Comparison of ENCODE assay signal across 8 cellular contexts in genomic region chr9:37121881-37122280, GRCh38. TPM values are rescaled to one million over a fixed set of nuclear protein-coding genes. Genes with fewer than 3 reads are reported as not detected.
A peak's percentile ranks its signal among the peaks of the same experiment; 100 is the strongest.
DNase-seq lines count a peak whose midpoint lies in the region; ATAC-seq and TF ChIP-seq lines count a peak whose summit lies in the region.
"Had no signal": no experiment of that assay in that cellular context is flagged by ENCODE, and none has a peak within 500 bp of the region (broad histone marks: within the 10 kb centered on the region; RNA-seq: fewer than 3 reads in every experiment).

No MANE protein-coding gene starts in this region.

- no peak for TF ChIP-seq CTCF in GM12864 (IDR thresholded peaks at IDR 0.05; ENCODE audit: low read depth, low read length, missing control alignments)
- TF ChIP-seq CTCF in PC-9 (conservative IDR thresholded peaks at IDR 0.05): no peak
- TF ChIP-seq CTCF in osteoblast (IDR thresholded peaks at IDR 0.05; ENCODE audit: extremely low read depth, low read depth, low read length): no peak

- H3K9me3 ChIP-seq in PC-9 (ENCODE audit: insufficient read depth, low read depth): peaks cover 3% of the 10 kb centered on the region; the same call in 1 of the 2 replicates
- H3K9me3 ChIP-seq in ectodermal cell (ENCODE audit: control insufficient read depth, low read length): no peaks in the 10 kb centered on the region
- H3K9me3 ChIP-seq in osteoblast (ENCODE audit: low read depth, low read length): peaks cover 4% of the 10 kb centered on the region

- H3K4me3 ChIP-seq in GM12864 (ENCODE audit: low read depth, low read length): peak overlapping the region; percentile 96
- H3K4me3 ChIP-seq in PC-9: peak overlapping the region; percentile 92
- H3K4me3 ChIP-seq in ectodermal cell (ENCODE audit: insufficient read depth, low read depth, low read length): peak overlapping the region; percentile 72
- peak overlapping the region; percentile 98 for H3K4me3 ChIP-seq in osteoblast (ENCODE audit: insufficient read depth, low read length)

- no peak for ATAC-seq in HG03039 (IDR thresholded peaks at IDR 0.05; ENCODE audit: unreplicated experiment)

- no peak for DNase-seq in GM12864 (ENCODE audit: low read depth)
- DNase-seq in PC-9: no peak
- peak; percentile 34 for DNase-seq in osteoblast (ENCODE audit: insufficient read length, low spot score, missing footprints)
- DNase-seq in HuH-7 (ENCODE audit: low spot score): no peak
- no peak for DNase-seq in NK-92 (lab: John Stamatoyannopoulos, UW; ENCODE audit: unreplicated experiment)
- DNase-seq: NCI-H2107 had no signal

- H3K79me2 ChIP-seq in PC-9 (ENCODE audit: low read depth) (peaks cover 50% of the 10 kb centered on the region), osteoblast (ENCODE audit: insufficient read depth, low read length) (peaks cover 62% of the 10 kb centered on the region)

- H3K4me2 ChIP-seq in PC-9 (peak overlapping the region; percentile 82), osteoblast (ENCODE audit: insufficient read depth, low read length) (peak overlapping the region; percentile 95)

- H4K20me1 ChIP-seq in PC-9 (ENCODE audit: insufficient read depth) (peaks cover 4% of the 10 kb centered on the region; the same call in 1 of the 2 replicates), osteoblast (ENCODE audit: insufficient read depth, low read length) (peaks cover 29% of the 10 kb centered on the region)

- CTCF ChIA-PET in PC-9 (lab: Charles Lee): no interaction called here

- H3K4me1 ChIP-seq in PC-9 (replicated peaks; ENCODE audit: insufficient read depth) (0 out of 2 replicates have a peak, but pooled peaks cover 12% of the 10 kb centered on the region), ectodermal cell (ENCODE audit: control insufficient read depth, insufficient read depth, low read length) (no peaks in the 10 kb centered on the region), osteoblast (ENCODE audit: insufficient read depth, low read length) (peaks cover 13% of the 10 kb centered on the region)

- H3K9me2 ChIP-seq in PC-9 (ENCODE audit: insufficient read depth): no peaks in the 10 kb centered on the region

- WGBS in ectodermal cell, 2 experiments: 83 to 95% methylated on average over 4 of the region's 4 CpGs

- H3K36me3 ChIP-seq in PC-9 (ENCODE audit: low read depth) (no peaks in the 10 kb centered on the region), ectodermal cell (ENCODE audit: control insufficient read depth, insufficient read depth, low read length) (peaks cover 4% of the 10 kb centered on the region), osteoblast (ENCODE audit: insufficient read depth, low read length) (peaks cover 5% of the 10 kb centered on the region)

- H3K27ac ChIP-seq in PC-9 (no peak overlapping the region), ectodermal cell (ENCODE audit: insufficient read depth, low read depth, low read length, poor library complexity, severe bottlenecking) (no peak overlapping the region), osteoblast (ENCODE audit: low read depth, low read length) (peak overlapping the region; percentile 46)

- BruUV-seq in PC-9 (replicated peaks; lab: Mats Ljungman, UMichigan): no TSS peak

- H2AFZ ChIP-seq in PC-9: no peak overlapping the region
- peak overlapping the region; percentile 21 for H2AFZ ChIP-seq in osteoblast (ENCODE audit: low read length)

- intact Hi-C loops in PC-9 (cut with micrococcal nuclease; ENCODE audit: unreplicated experiment): loop anchor here (5.0 kb wide), 2 partner anchors 40 to 125 kb away; no protein-coding TSS in a partner anchor

- POLR2A ChIA-PET in PC-9 (lab: Charles Lee; ENCODE audit: unreplicated experiment): no interaction called here

- H3K27me3 ChIP-seq in PC-9 (ENCODE audit: insufficient read depth, low read depth): no peaks in the 10 kb centered on the region
- H3K27me3 ChIP-seq in ectodermal cell (ENCODE audit: control insufficient read depth, insufficient read depth, low read length, poor library complexity, severe bottlenecking): no peaks in the 10 kb centered on the region
- no peaks in the 10 kb centered on the region for H3K27me3 ChIP-seq in osteoblast (ENCODE audit: insufficient read depth, low read length)

- H3F3A ChIP-seq in PC-9 (ENCODE audit: insufficient read depth, low read depth): no peaks in the 10 kb centered on the region

RNA-seq across cellular contexts. Expression of gene ZCCHC7, which starts 1.5 kb away (rescaled TPM):
- total RNA-seq in PC-9 (2021) (14.1 and 15.9 TPM in 2 replicates), osteoblast (31.5 and 32.6 TPM in 2 replicates)
- 32.0 TPM for polyA plus RNA-seq in ectodermal cell (2013, experiment 1 of 4)
- polyA plus RNA-seq in ectodermal cell (2013, experiment 2 of 4): 33.0 TPM
- polyA plus RNA-seq in ectodermal cell (2013, experiment 3 of 4): 28.3 TPM
- 30.1 TPM for polyA plus RNA-seq in ectodermal cell (2013, experiment 4 of 4)
